In the genomic region with DNA sequence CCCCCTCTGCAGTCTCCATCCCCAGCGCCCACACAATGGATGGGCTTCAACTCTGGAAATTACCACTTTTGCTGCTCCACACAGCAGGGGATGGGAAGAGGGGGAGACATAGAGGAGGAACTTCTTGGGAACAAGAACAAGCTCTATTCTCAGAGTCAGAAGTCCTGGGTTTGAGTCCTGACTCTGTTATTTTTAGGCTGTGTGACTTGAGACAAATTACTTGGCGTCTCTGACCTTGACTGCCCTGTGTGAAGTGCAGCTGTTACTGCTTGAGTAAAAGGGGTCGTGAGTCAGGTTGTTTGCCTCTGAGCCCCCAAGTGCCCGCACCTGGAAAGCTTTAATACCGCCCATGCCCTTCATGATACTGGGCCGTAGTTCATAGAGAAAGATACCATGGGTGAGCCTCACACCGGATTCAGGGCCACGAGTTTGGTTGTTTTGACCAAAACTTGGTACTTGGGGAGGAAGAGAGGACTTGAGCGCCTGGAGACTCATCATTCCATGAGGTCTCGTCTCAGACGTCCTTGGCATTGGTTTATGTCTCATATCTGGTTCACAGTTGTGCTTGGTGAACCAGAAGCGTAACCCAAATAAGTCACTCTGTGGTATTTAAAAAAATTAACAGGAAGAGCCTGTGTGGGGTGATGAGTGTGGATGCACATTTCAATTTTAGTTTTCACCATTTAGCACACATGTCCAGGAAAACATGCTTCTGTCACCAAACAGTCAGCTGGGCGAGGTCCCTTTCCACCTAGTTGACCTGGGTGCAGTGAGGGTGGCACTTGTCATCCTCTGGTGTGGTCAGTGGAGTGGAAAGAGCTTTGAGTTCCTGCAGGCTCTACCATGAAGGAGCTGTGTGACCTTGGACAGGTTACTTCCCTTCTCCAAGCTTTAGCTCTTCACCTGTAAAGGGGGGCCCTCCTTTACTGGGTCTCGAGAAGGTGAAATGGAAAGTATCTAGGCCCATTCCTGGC, we compare ENCODE assay signal across 21 cellular contexts.
DNase-seq lines count a peak whose midpoint lies in the region; ATAC-seq and TF ChIP-seq lines count a peak whose summit lies in the region.
"Had no signal": no experiment of that assay in that cellular context is flagged by ENCODE, and none has a peak within 500 bp of the region (broad histone marks: within the 10 kb centered on the region; RNA-seq: fewer than 3 reads in every experiment).

No MANE protein-coding gene starts in this region.

- H3K9me3 ChIP-seq in BLaER1 (no peaks in the 10 kb centered on the region), HEK293 (ENCODE audit: control insufficient read depth, insufficient read depth, low read depth, low read length) (no peaks in the 10 kb centered on the region), neural progenitor cell (ENCODE audit: low read depth) (no peaks in the 10 kb centered on the region), stomach (no peaks in the 10 kb centered on the region)
- H3K9me3 ChIP-seq: Peyer's patch, SJCRH30 had no signal

- TF ChIP-seq CTCF in HEK293 (tag by site-specific recombination; IDR thresholded peaks at IDR 0.05): no peak
- TF ChIP-seq CTCF in neural progenitor cell (IDR thresholded peaks at IDR 0.05): no peak
- TF ChIP-seq CTCF in stomach (IDR thresholded peaks at IDR 0.05): no peak

- H3K36me3 Mint-ChIP-seq in neural progenitor cell: no peaks in the 10 kb centered on the region
- H3K36me3 Mint-ChIP-seq: CD14-positive monocyte had no signal

- 87 to 95% (median 90%) methylated on average over 14 of the region's 14 CpGs for WGBS in stomach, 5 donors

- peaks cover 4% of the 10 kb centered on the region for H3K27me3 Mint-ChIP-seq in neural progenitor cell (ENCODE audit: insufficient read depth, low read depth)

- H3K36me3 ChIP-seq in BLaER1: no peaks in the 10 kb centered on the region
- no peaks in the 10 kb centered on the region for H3K36me3 ChIP-seq in HEK293 (ENCODE audit: control insufficient read depth in 2 of 2, insufficient read depth in 1 of 2, low read length in 2 of 2)
- H3K36me3 ChIP-seq in neural progenitor cell: no peaks in the 10 kb centered on the region
- H3K36me3 ChIP-seq in stomach: no peaks in the 10 kb centered on the region
- H3K36me3 ChIP-seq: Peyer's patch, SJCRH30 had no signal

- DNase-seq in neural progenitor cell (ENCODE audit: low spot score) (no peak), stomach (no peak), putamen (ENCODE audit: low spot score) (no peak)
- DNase-seq: AML-193, GF-D8, H9, IMR-90, MV-4-11, NCI-H1105 treated with DMSO at 0.1 percent for 48 hours, NCI-H2081, NCI-H2171 treated with DMSO at 0.1 percent for 48 hours, NCI-H524 treated with DMSO at 0.1 percent for 48 hours, NCI-H82, Peyer's patch, SJCRH30 had no signal

- ATAC-seq in esophagus mucosa (peak; percentile 22), HG02678 (IDR thresholded peaks at IDR 0.05; ENCODE audit: unreplicated experiment) (no peak), HG03196 (IDR thresholded peaks at IDR 0.05; ENCODE audit: unreplicated experiment) (no peak)

- TF ChIP-seq POLR2A in stomach (IDR thresholded peaks at IDR 0.05): no peak

- H3K9me3 Mint-ChIP-seq in neural progenitor cell: no peaks in the 10 kb centered on the region
- H3K9me3 Mint-ChIP-seq: H9 had no signal

- H3K27ac Mint-ChIP-seq in neural progenitor cell: peak overlapping the region; percentile 81

- peak overlapping the region; percentile 26 for H3K27ac ChIP-seq in BLaER1
- H3K27ac ChIP-seq in HEK293 (ENCODE audit: extremely low read depth, low read depth, low read length): no peak overlapping the region
- H3K27ac ChIP-seq in neural progenitor cell: no peak overlapping the region
- no peak overlapping the region for H3K27ac ChIP-seq in stomach
- H3K27ac ChIP-seq: Peyer's patch, SJCRH30 had no signal

- H4K20me1 ChIP-seq in BLaER1: no peaks in the 10 kb centered on the region
- H4K20me1 ChIP-seq in neural progenitor cell (ENCODE audit: low read depth): no peaks in the 10 kb centered on the region

- no peaks in the 10 kb centered on the region for H3F3A ChIP-seq in neural progenitor cell (ENCODE audit: low read depth)

- H2AFZ ChIP-seq in neural progenitor cell (replicated peaks): no peak overlapping the region

- H3K4me1 ChIP-seq in BLaER1: peaks cover 36% of the 10 kb centered on the region
- H3K4me1 ChIP-seq in HEK293 (ENCODE audit: control insufficient read depth, insufficient read depth, low read length): no peaks in the 10 kb centered on the region
- H3K4me1 ChIP-seq in neural progenitor cell: no peaks in the 10 kb centered on the region
- H3K4me1 ChIP-seq in stomach: no peaks in the 10 kb centered on the region
- H3K4me1 ChIP-seq: Peyer's patch had no signal

- no peak overlapping the region for H3K9ac ChIP-seq in BLaER1
- no peak overlapping the region for H3K9ac ChIP-seq in neural progenitor cell

- CTCF ChIA-PET in HEK293 (lab: Yijun Ruan, JAX): interaction anchor here (0.5 to 15.0 kb wide), 5 partner anchors 13 to 1459 kb away, joined by 3 to 302 read pairs (median 4); no protein-coding TSS in a partner anchor

- no peak for TF ChIP-seq EP300 in stomach (IDR thresholded peaks at IDR 0.05)

- intact Hi-C loops in stomach (cut with DNase I; ENCODE audit: low total_unique reads): no loop called here

- POLR2A ChIA-PET in HEK293 (lab: Yijun Ruan, JAX): no interaction called here

- peaks cover 10% of the 10 kb centered on the region for H3K4me1 Mint-ChIP-seq in neural progenitor cell
- H3K4me1 Mint-ChIP-seq: CD14-positive monocyte had no signal

- H3K4me3 Mint-ChIP-seq in neural progenitor cell: no peak overlapping the region
- H3K4me3 Mint-ChIP-seq: CD14-positive monocyte, H9 had no signal

- no peaks in the 10 kb centered on the region for H3K79me2 ChIP-seq in neural progenitor cell (ENCODE audit: low read depth)

- H3K4me2 ChIP-seq in BLaER1: peak overlapping the region; percentile 62
- no peak overlapping the region for H3K4me2 ChIP-seq in neural progenitor cell

- H3K4me3 ChIP-seq in BLaER1: no peak overlapping the region
- H3K4me3 ChIP-seq in HEK293 (ENCODE audit: low read depth, low read length): no peak overlapping the region
- no peak overlapping the region for H3K4me3 ChIP-seq in neural progenitor cell
- H3K4me3 ChIP-seq in stomach: no peak overlapping the region
- H3K4me3 ChIP-seq: Peyer's patch, SJCRH30 had no signal

- H3K27me3 ChIP-seq in BLaER1 (no peaks in the 10 kb centered on the region), neural progenitor cell (no peaks in the 10 kb centered on the region), stomach (no peaks in the 10 kb centered on the region)
- H3K27me3 ChIP-seq: Peyer's patch, SJCRH30 had no signal

TF ChIP-seq in HEK293, 187 proteins besides CTCF, POLR2A, EP300 and RAD21:
- TF ChIP-seq ATF2 (tag by site-specific recombination; IDR thresholded peaks at IDR 0.05; ENCODE audit: low read depth) (no peak), ZNF768 (tag by site-specific recombination; IDR thresholded peaks at IDR 0.05) (0 out of 2 replicates have a peak, but pooled peaks have one; percentile 34), ZBTB49 (tag by site-specific recombination; IDR thresholded peaks at IDR 0.05; ENCODE audit: low read depth) (no peak)
- TF ChIP-seq, protein P1, sequence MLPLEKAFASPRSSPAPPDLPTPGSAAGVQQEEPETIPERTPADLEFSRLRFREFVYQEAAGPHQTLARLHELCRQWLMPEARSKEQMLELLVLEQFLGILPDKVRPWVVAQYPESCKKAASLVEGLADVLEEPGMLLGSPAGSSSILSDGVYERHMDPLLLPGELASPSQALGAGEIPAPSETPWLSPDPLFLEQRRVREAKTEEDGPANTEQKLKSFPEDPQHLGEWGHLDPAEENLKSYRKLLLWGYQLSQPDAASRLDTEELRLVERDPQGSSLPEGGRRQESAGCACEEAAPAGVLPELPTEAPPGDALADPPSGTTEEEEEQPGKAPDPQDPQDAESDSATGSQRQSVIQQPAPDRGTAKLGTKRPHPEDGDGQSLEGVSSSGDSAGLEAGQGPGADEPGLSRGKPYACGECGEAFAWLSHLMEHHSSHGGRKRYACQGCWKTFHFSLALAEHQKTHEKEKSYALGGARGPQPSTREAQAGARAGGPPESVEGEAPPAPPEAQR (tag by site-specific recombination; IDR thresholded peaks at IDR 0.05): no peak
